Comparison of ENCODE assay signal across 8 cellular contexts in the genomic region with DNA sequence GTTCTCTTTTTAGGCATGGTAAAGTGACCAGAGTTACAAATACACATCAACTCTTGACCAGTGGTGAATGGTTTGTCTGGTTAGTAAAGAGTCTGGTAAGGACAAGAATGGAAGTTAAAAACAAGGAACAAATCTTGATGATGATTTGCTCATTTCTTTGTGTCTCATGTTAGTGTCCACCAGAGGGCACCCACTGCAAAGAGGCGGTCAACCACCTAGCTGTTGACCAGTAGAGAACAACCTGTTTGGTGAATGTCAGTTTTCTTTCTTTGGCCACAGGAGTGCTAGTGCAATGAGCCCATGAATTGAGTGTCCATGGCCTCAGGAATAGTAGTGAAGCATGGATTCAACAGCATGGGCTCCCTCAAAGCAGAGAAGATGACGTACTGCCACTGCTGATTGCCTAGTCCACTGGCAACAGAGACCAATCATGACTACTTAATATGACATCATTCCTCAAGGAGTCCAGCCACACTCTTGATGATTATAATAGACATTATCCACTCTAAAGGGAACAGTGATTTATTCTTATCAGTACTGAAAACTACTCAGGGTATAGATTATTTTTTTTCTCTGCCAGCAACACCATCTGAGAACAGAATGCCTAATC. TPM values are rescaled to one million over a fixed set of nuclear protein-coding genes. Genes with fewer than 3 reads are reported as not detected.
DNase-seq lines count a peak whose midpoint lies in the region; TF ChIP-seq lines count a peak whose summit lies in the region.
"Had no signal": no experiment of that assay in that cellular context is flagged by ENCODE, and none has a peak within 500 bp of the region (broad histone marks: within the 10 kb centered on the region; RNA-seq: fewer than 3 reads in every experiment).

No MANE protein-coding gene starts in this region.

- no peak overlapping the region for H3K18ac ChIP-seq in trophoblast cell (ENCODE audit: low read length)

- in situ Hi-C loops in GM23248 (cut with MboI): no loop called here

- no peaks in the 10 kb centered on the region for H3K36me3 ChIP-seq in GM06990 (ENCODE audit: control insufficient read depth, insufficient read depth, low read length)
- H3K36me3 ChIP-seq in GM23248 (ENCODE audit: low read depth): no peaks in the 10 kb centered on the region
- H3K36me3 ChIP-seq in trophoblast cell (ENCODE audit: control insufficient read depth in 1 of 2, insufficient read depth in 2 of 2, low read length in 2 of 2): no peaks in the 10 kb centered on the region
- H3K36me3 ChIP-seq: ovary had no signal

- H2AK5ac ChIP-seq in trophoblast cell (ENCODE audit: low read length): no peak overlapping the region

- peak; percentile 66 for TF ChIP-seq CTCF in GM06990 (IDR thresholded peaks at IDR 0.05; ENCODE audit: insufficient read depth, low read length, poor library complexity, severe bottlenecking)
- TF ChIP-seq CTCF in epithelial cell of proximal tubule (conservative IDR thresholded peaks at IDR 0.05; ENCODE audit: low read depth, low read length): peak; percentile 90

- no peak overlapping the region for H2BK12ac ChIP-seq in trophoblast cell (ENCODE audit: low read length)

- H4K12ac ChIP-seq in trophoblast cell (ENCODE audit: low read depth, low read length): no peak overlapping the region

- H2AFZ ChIP-seq in GM23248 (0 out of 2 replicates have a peak overlapping the region, but pooled peaks have one; percentile 54), trophoblast cell (ENCODE audit: insufficient read depth, low read length, poor library complexity) (no peak overlapping the region)

- no peaks in the 10 kb centered on the region for H3K9me3 ChIP-seq in GM23248 (ENCODE audit: low read depth)
- H3K9me3 ChIP-seq in trophoblast cell (ENCODE audit: insufficient read depth, low read depth, low read length): no peaks in the 10 kb centered on the region
- H3K9me3 ChIP-seq: ovary had no signal

- H3K4ac ChIP-seq in trophoblast cell (ENCODE audit: low read depth, low read length): no peak overlapping the region

- no peak overlapping the region for H3K14ac ChIP-seq in trophoblast cell (ENCODE audit: low read length)

- no peak overlapping the region for H3K23ac ChIP-seq in trophoblast cell (ENCODE audit: low read length)

- H3K4me1 ChIP-seq in GM23248 (ENCODE audit: insufficient read depth) (peaks cover 7% of the 10 kb centered on the region), trophoblast cell (ENCODE audit: control insufficient read depth in 1 of 2, insufficient read depth in 2 of 2, low read length in 2 of 2) (no peaks in the 10 kb centered on the region)

- no peak overlapping the region for H4K91ac ChIP-seq in trophoblast cell (ENCODE audit: low read depth, low read length)

- H3K79me2 ChIP-seq in GM23248 (ENCODE audit: insufficient read depth) (no peaks in the 10 kb centered on the region), trophoblast cell (ENCODE audit: control insufficient read depth, insufficient read depth, low read length, poor library complexity) (no peaks in the 10 kb centered on the region)

- no peak overlapping the region for H2BK120ac ChIP-seq in trophoblast cell (ENCODE audit: insufficient read depth, low read length, poor library complexity)

- no peaks in the 10 kb centered on the region for H3K79me1 ChIP-seq in trophoblast cell (ENCODE audit: low read length)

- H4K20me1 ChIP-seq in GM23248 (ENCODE audit: insufficient read depth): no peaks in the 10 kb centered on the region

- H3K9ac ChIP-seq in GM23248 (no peak overlapping the region), trophoblast cell (ENCODE audit: low read length) (no peak overlapping the region)

- H3K4me3 ChIP-seq in GM06990 (replicated peaks; ENCODE audit: low read depth, low read length) (no peak overlapping the region), GM23248 (no peak overlapping the region), epithelial cell of proximal tubule (ENCODE audit: low read depth, low read length) (no peak overlapping the region), trophoblast cell (ENCODE audit: low read depth, low read length) (no peak overlapping the region)
- H3K4me3 ChIP-seq: ovary had no signal

- H2BK5ac ChIP-seq in trophoblast cell (ENCODE audit: low read depth, low read length, poor library complexity): no peak overlapping the region

- DNase-seq in GM06990 (ENCODE audit: extremely low read depth, insufficient read length) (no peak), GM23248 (peak; percentile 75), NCI-H748 treated with DMSO at 0.1 percent for 48 hours (lab: John Stamatoyannopoulos, UW) (peak; percentile 17), epithelial cell of proximal tubule (ENCODE audit: low read depth) (no peak), trophoblast cell (peak; percentile 10 to 54), GM19238 (ENCODE audit: insufficient read length, low spot score) (no peak)
- DNase-seq in stimulated activated naive CD4-positive, alpha-beta T cell (lab: John Stamatoyannopoulos, UW): no peak

- H3F3A ChIP-seq in GM23248 (ENCODE audit: insufficient read depth): 0 out of 2 replicates have a peak, but pooled peaks cover 5% of the 10 kb centered on the region

- H3K27ac ChIP-seq in GM23248 (no peak overlapping the region), trophoblast cell (ENCODE audit: low read depth, low read length) (no peak overlapping the region)
- H3K27ac ChIP-seq: ovary had no signal

- WGBS in GM23248 (ENCODE audit: low coverage in 1 of 2, low lambda C conversion rate in 2 of 2, missing lambda C conversion rate in 2 of 2), 2 experiments: 45 to 57% methylated on average over 2 of the region's 2 CpGs
- WGBS in trophoblast cell (ENCODE audit: extremely low coverage, insufficient coverage, insufficient read length): no CpG with 5 or more reads among the region's 2 CpGs

- H4K8ac ChIP-seq in trophoblast cell (ENCODE audit: low read depth, low read length): no peak overlapping the region

- no peak overlapping the region for H3K4me2 ChIP-seq in GM23248 (ENCODE audit: unreplicated experiment)
- H3K4me2 ChIP-seq in trophoblast cell (ENCODE audit: low read length): no peak overlapping the region

- H3K27me3 ChIP-seq in GM06990 (replicated peaks; ENCODE audit: control insufficient read depth, insufficient read depth, low read length) (no peaks in the 10 kb centered on the region), GM23248 (replicated peaks; ENCODE audit: insufficient read depth) (no peaks in the 10 kb centered on the region), trophoblast cell (ENCODE audit: insufficient read depth, low read length) (no peaks in the 10 kb centered on the region)
- H3K27me3 ChIP-seq: ovary had no signal

- no peaks in the 10 kb centered on the region for H3K9me2 ChIP-seq in GM23248 (ENCODE audit: insufficient read depth)

RNA-seq across cellular contexts. Expression of a gene that starts 10.7 kb away (rescaled TPM):
- total RNA-seq in GM23248 (2014; rRNA removed; shearing (Covaris generic)): not detected in 2 replicates
- not detected in 2 replicates for polyA plus RNA-seq in GM23248 (2016; fragmentation: Nextera tagmentation; extraction: Ambion mirVana)
- total RNA-seq in epithelial cell of proximal tubule: 0.12 TPM in 1 of 2 replicates, not detected in the other
- 0.51 and 0.61 TPM in 2 replicates for polyA plus RNA-seq in trophoblast cell (2013)

Comparison
In these comparisons a context has a peak if more than half of its experiments do, and no peak if none do; other contexts are left out.
1. DNase-seq: peak in GM23248 (single experiment), NCI-H748 treated with DMSO at 0.1 percent for 48 hours (single experiment) and trophoblast cell (2 of 2); none in GM06990 (single experiment), epithelial cell of proximal tubule (single experiment), GM19238 (single experiment) and stimulated activated naive CD4-positive, alpha-beta T cell (0 of 6).